Comparison of ENCODE assay signal across 8 cellular contexts in the genomic region with DNA sequence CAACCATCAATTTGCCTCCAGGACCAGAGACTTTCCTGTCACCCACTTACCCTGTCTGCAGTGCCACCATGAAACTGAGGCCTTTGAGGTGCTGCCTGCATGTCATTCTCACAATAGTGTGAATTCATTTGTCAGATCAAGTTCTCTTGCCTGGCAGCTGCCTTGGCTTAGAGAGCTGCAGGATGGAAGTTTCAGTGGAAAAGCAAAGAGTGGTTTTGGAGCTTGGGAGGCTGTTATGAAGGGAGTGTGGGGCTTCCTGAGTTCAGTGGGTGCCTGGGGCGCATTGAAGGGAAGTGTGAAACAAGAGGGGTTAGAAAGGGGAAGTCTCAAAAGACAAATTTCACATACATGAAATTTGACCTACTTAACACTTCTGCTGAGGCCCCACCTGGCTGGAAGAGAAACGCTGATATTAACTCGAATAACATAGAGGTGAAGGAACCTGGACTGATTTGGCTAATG. TPM values are rescaled to one million over a fixed set of nuclear protein-coding genes. Genes with fewer than 3 reads are reported as not detected.
DNase-seq lines count a peak whose midpoint lies in the region; ATAC-seq and TF ChIP-seq lines count a peak whose summit lies in the region.

No MANE protein-coding gene starts in this region.

- H3K27ac ChIP-seq in spleen (peak overlapping the region; percentile 56 to 92 (median 88)), SJCRH30 (no peak overlapping the region)

- H3K27me3 ChIP-seq in spleen (replicated peaks in 1 of 7) (no peaks in the 10 kb centered on the region), SJCRH30 (0 out of 2 replicates have a peak, but pooled peaks cover 2% of the 10 kb centered on the region)

- no peak overlapping the region for H3K4me3 Mint-ChIP-seq in activated CD8-positive, alpha-beta memory T cell treated with anti-CD3 and anti-CD28 coated beads, Interleukin-2, amount 10 ng/mL, durations not matched to agents 7 days and 5 days
- H3K4me3 Mint-ChIP-seq in T-helper 17 cell: peak overlapping the region; percentile 95

- POLR2A ChIA-PET in HEK293T (lab: Yijun Ruan, JAX): no interaction called here

- H3K36me3 Mint-ChIP-seq in activated CD8-positive, alpha-beta memory T cell treated with anti-CD3 and anti-CD28 coated beads, Interleukin-2, amount 10 ng/mL, durations not matched to agents 7 days and 5 days: no peaks in the 10 kb centered on the region
- H3K36me3 Mint-ChIP-seq in T-helper 17 cell (ENCODE audit: low read depth): no peaks in the 10 kb centered on the region

- CTCF ChIA-PET in activated CD8-positive, alpha-beta memory T cell treated with anti-CD3 and anti-CD28 coated beads, Interleukin-2, amount 10 ng/mL, durations not matched to agents 7 days and 5 days (lab: Charles Lee): interaction anchor here (0.8 to 5.3 kb wide), 5 partner anchors 15 to 488 kb away, joined by 3 to 35 read pairs (median 5); no protein-coding TSS in a partner anchor
- CTCF ChIA-PET in HEK293T (lab: Yijun Ruan, JAX): interaction anchor here (1.1 kb wide), 1 partner anchor 20 kb away, joined by 3 read pairs; no protein-coding TSS in a partner anchor

- 20 to 36% (median 28%) methylated on average over 3 of the region's 3 CpGs for WGBS in spleen, 5 donors

- H3K36me3 ChIP-seq in spleen: no peaks in the 10 kb centered on the region
- H3K36me3 ChIP-seq in SJCRH30: no peaks in the 10 kb centered on the region

- TF ChIP-seq CTCF in spleen (IDR thresholded peaks at IDR 0.05 in 8 of 11, conservative IDR thresholded peaks at IDR 0.05 in 3 of 11): no peak

- peak overlapping the region; percentile 48 for H3K27ac Mint-ChIP-seq in activated CD8-positive, alpha-beta memory T cell treated with anti-CD3 and anti-CD28 coated beads, Interleukin-2, amount 10 ng/mL, durations not matched to agents 7 days and 5 days
- peak overlapping the region; percentile 99 for H3K27ac Mint-ChIP-seq in T-helper 17 cell

- H3K4me1 ChIP-seq in spleen (peaks cover 30 to 70% (median 53%) of the 10 kb centered on the region in 6 donors), SJCRH30 (peaks cover 15% of the 10 kb centered on the region)

- peak overlapping the region in 1 of 8 donors; percentile 62 for H3K4me3 ChIP-seq in spleen
- no peak overlapping the region for H3K4me3 ChIP-seq in SJCRH30

- no peak for DNase-seq in activated CD8-positive, alpha-beta memory T cell treated with anti-CD3 and anti-CD28 coated beads, Interleukin-2, amount 10 ng/mL, durations not matched to agents 7 days and 5 days
- DNase-seq in activated CD8-positive, alpha-beta memory T cell treated with anti-CD3 and anti-CD28 coated beads for 24 hours: no peak
- no peak for DNase-seq in T-helper 17 cell
- DNase-seq in spleen: no peak
- no peak for DNase-seq in stimulated activated naive CD4-positive, alpha-beta T cell (lab: John Stamatoyannopoulos, UW)
- no peak for DNase-seq in SJCRH30
- no peak for DNase-seq in HEK293T (ENCODE audit: extremely low spot score)

- H3K9me3 Mint-ChIP-seq in activated CD8-positive, alpha-beta memory T cell treated with anti-CD3 and anti-CD28 coated beads, Interleukin-2, amount 10 ng/mL, durations not matched to agents 7 days and 5 days (ENCODE audit: low read depth): no peaks in the 10 kb centered on the region

- TF ChIP-seq POLR2A in spleen (IDR thresholded peaks at IDR 0.05): no peak

- ATAC-seq in activated CD8-positive, alpha-beta memory T cell treated with anti-CD3 and anti-CD28 coated beads, Interleukin-2, amount 10 ng/mL, durations not matched to agents 7 days and 5 days: no peak
- ATAC-seq in HG02870 (IDR thresholded peaks at IDR 0.05; ENCODE audit: unreplicated experiment): peak; percentile 57
- ATAC-seq in T-helper 17 cell: peak; percentile 57

- intact Hi-C loops in spleen (cut with DNase I; ENCODE audit: low total_unique reads): no loop called here

- no peaks in the 10 kb centered on the region for H3K27me3 Mint-ChIP-seq in activated CD8-positive, alpha-beta memory T cell treated with anti-CD3 and anti-CD28 coated beads, Interleukin-2, amount 10 ng/mL, durations not matched to agents 7 days and 5 days
- H3K27me3 Mint-ChIP-seq in T-helper 17 cell: no peaks in the 10 kb centered on the region

- H3K9me3 ChIP-seq in T-helper 17 cell (ENCODE audit: control insufficient read depth, low read length, poor library complexity, severe bottlenecking) (no peaks in the 10 kb centered on the region), spleen (no peaks in the 10 kb centered on the region), SJCRH30 (replicated peaks) (no peaks in the 10 kb centered on the region)

- peaks cover 46% of the 10 kb centered on the region for H3K4me1 Mint-ChIP-seq in activated CD8-positive, alpha-beta memory T cell treated with anti-CD3 and anti-CD28 coated beads, Interleukin-2, amount 10 ng/mL, durations not matched to agents 7 days and 5 days
- H3K4me1 Mint-ChIP-seq in T-helper 17 cell: peaks cover 55% of the 10 kb centered on the region

TF ChIP-seq in HEK293T, 16 proteins besides CTCF, POLR2A, EP300 and RAD21:
- TF ChIP-seq FOXK2 (IDR thresholded peaks at IDR 0.05) (no peak), SUZ12 (IDR thresholded peaks at IDR 0.05) (no peak), FOXA1 (IDR thresholded peaks at IDR 0.05) (no peak), SP1 (IDR thresholded peaks at IDR 0.05) (no peak), BHLHE40 (IDR thresholded peaks at IDR 0.05; ENCODE audit: borderline replicate concordance) (no peak), TARDBP (IDR thresholded peaks at IDR 0.05) (no peak), L3MBTL2 (conservative IDR thresholded peaks at IDR 0.05) (no peak), FOXM1 (IDR thresholded peaks at IDR 0.05; ENCODE audit: borderline replicate concordance) (no peak), LEF1 (IDR thresholded peaks at IDR 0.05; ENCODE audit: borderline replicate concordance) (no peak), CTBP1 (IDR thresholded peaks at IDR 0.05; ENCODE audit: borderline replicate concordance) (no peak), HDGF (IDR thresholded peaks at IDR 0.05; ENCODE audit: borderline replicate concordance) (no peak), ZNF384 (IDR thresholded peaks at IDR 0.05) (no peak)
- TF ChIP-seq, protein P1, sequence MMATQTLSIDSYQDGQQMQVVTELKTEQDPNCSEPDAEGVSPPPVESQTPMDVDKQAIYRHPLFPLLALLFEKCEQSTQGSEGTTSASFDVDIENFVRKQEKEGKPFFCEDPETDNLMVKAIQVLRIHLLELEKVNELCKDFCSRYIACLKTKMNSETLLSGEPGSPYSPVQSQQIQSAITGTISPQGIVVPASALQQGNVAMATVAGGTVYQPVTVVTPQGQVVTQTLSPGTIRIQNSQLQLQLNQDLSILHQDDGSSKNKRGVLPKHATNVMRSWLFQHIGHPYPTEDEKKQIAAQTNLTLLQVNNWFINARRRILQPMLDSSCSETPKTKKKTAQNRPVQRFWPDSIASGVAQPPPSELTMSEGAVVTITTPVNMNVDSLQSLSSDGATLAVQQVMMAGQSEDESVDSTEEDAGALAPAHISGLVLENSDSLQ (IDR thresholded peaks at IDR 0.05): no peak

RNA-seq across cellular contexts. Expression of gene LBH, which starts 7.9 kb away (rescaled TPM):
- total RNA-seq in activated CD8-positive, alpha-beta memory T cell treated with anti-CD3 and anti-CD28 coated beads, Interleukin-2, amount 10 ng/mL, durations not matched to agents 7 days and 5 days: 10 to 100 TPM; 68.5 to 71.5 TPM
- total RNA-seq in T-helper 17 cell (100 to 1,000 TPM; 118 to 127 TPM), spleen (100 to 1,000 TPM in 6 of 7 donors, 10 to 100 TPM in 1; 86.2 to 178 (median 123) TPM)
- 10 to 100 TPM; 48.7 to 94.2 (median 73.9) TPM for polyA plus RNA-seq in spleen
- 140 and 158 TPM in 2 replicates for total RNA-seq in SJCRH30 (2014; rRNA removed; shearing (Covaris generic))
